Comparison of ENCODE assay signal across 11 cellular contexts in genomic region chr1:17629460-17629859, GRCh38.
DNase-seq lines count a peak whose midpoint lies in the region; ATAC-seq and TF ChIP-seq lines count a peak whose summit lies in the region.
"Had no signal": no experiment of that assay in that cellular context is flagged by ENCODE, and none has a peak within 500 bp of the region (broad histone marks: within the 10 kb centered on the region; RNA-seq: fewer than 3 reads in every experiment).

No MANE protein-coding gene starts in this region.

- WGBS in tibial nerve, 2 donors = 65 to 74% methylated on average over 11 of the region's 11 CpGs

- no peak overlapping the region for H3K4me3 ChIP-seq in tibial nerve
- H3K4me3 ChIP-seq: SJSA1 had no signal

- TF ChIP-seq POLR2A in tibial nerve (IDR thresholded peaks at IDR 0.05) = no peak

- peaks cover 3 to 92% (median 12%) of the 10 kb centered on the region in 3 donors for H3K36me3 ChIP-seq in tibial nerve

- peak; percentile 59 for TF ChIP-seq CTCF in VCaP (conservative IDR thresholded peaks at IDR 0.05)
- peak in 1 of 5 experiments; percentile 12 for TF ChIP-seq CTCF in tibial nerve (IDR thresholded peaks at IDR 0.05)

- no peaks in the 10 kb centered on the region for H3K27me3 ChIP-seq in tibial nerve
- H3K27me3 ChIP-seq: SJSA1 had no signal

- peak; percentile 43 for DNase-seq in DMS53 (lab: John Stamatoyannopoulos, UW)
- DNase-seq in DMS53 treated with DMSO at 0.1 percent for 48 hours (lab: John Stamatoyannopoulos, UW; ENCODE audit: unreplicated experiment) = no peak
- DNase-seq in iPS-NIHi7 (ENCODE audit: extremely low spot score) = peak; percentile 92
- DNase-seq in tibial nerve (ENCODE audit: low spot score in 2 of 2) = no peak
- DNase-seq in H4 (ENCODE audit: low spot score) = no peak
- no peak for DNase-seq in substantia nigra (lab: John Stamatoyannopoulos, UW)
- DNase-seq: effector memory CD8-positive, alpha-beta T cell; NCI-H1048 had no signal

- H3K27ac ChIP-seq in VCaP (no peak overlapping the region), tibial nerve (peak overlapping the region in 3 of 4 donors; percentile 37 to 82 (median 76)), substantia nigra (ENCODE audit: low read depth, low read length, poor library complexity, severe bottlenecking) (no peak overlapping the region)
- H3K27ac ChIP-seq: SJSA1 had no signal

- ATAC-seq in GM21360 (IDR thresholded peaks at IDR 0.05; ENCODE audit: unreplicated experiment) = no peak

- H3K9me3 ChIP-seq in tibial nerve = no peaks in the 10 kb centered on the region
- H3K9me3 ChIP-seq: SJSA1 had no signal

- peaks cover 0 to 44% (median 6%) of the 10 kb centered on the region in 4 donors for H3K4me1 ChIP-seq in tibial nerve

- no peak for TF ChIP-seq EP300 in tibial nerve (IDR thresholded peaks at IDR 0.05)

Comparison
In these comparisons a context has a peak if more than half of its experiments do, and no peak if none do; other contexts are left out.
1. DNase-seq: peak in DMS53 (single experiment) and iPS-NIHi7 (single experiment); none in DMS53 treated with DMSO at 0.1 percent for 48 hours (single experiment), tibial nerve (0 of 2), H4 (single experiment) and substantia nigra (0 of 49).
2. H3K27ac ChIP-seq: peak in tibial nerve (3 of 4); none in VCaP (single experiment) and substantia nigra (single experiment).